ENCODE assay signal across 2 cellular contexts in the genomic region with DNA sequence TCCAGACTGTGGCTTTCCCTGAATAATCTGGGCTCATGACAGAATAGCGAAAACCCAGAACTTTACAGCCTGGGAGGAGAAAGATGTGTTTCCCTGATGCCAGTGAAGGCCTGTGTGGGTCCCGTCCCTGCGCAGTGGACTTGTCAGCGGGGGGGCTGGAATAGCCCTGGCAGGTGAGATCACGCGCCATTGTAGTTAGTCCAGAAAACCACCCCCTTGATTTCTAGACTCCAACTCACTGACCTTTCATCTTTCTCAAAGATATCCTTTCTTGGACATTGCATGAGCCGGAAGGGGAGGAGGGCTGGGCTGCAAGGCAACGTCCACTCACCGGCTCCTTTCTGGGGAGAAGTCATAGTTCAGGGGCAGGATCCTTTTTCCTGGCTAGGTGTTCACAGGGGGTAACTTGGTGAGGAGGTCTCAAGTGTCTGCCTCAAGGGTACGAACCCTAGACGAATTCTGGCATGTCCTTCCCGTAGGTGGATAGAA.
TF ChIP-seq lines count a peak whose summit lies in the region.

No MANE protein-coding gene starts in this region.

TF ChIP-seq in GM23338, 12 proteins besides CTCF, POLR2A, EP300 and RAD21:
- TF ChIP-seq REST (IDR thresholded peaks at IDR 0.05; ENCODE audit: unreplicated experiment) (no peak), EZH2 (IDR thresholded peaks at IDR 0.05; ENCODE audit: low read depth, unreplicated experiment) (no peak), JUNB (IDR thresholded peaks at IDR 0.05; ENCODE audit: unreplicated experiment) (no peak), STAT1 (IDR thresholded peaks at IDR 0.05; ENCODE audit: unreplicated experiment) (no peak), EZH2phosphoT487 (IDR thresholded peaks at IDR 0.05; ENCODE audit: unreplicated experiment) (no peak), NANOG (IDR thresholded peaks at IDR 0.05; ENCODE audit: borderline replicate concordance) (no peak), ZNF114 (CRISPR knock-in tag; IDR thresholded peaks at IDR 0.05) (no peak)
- TF ChIP-seq, protein P1, sequence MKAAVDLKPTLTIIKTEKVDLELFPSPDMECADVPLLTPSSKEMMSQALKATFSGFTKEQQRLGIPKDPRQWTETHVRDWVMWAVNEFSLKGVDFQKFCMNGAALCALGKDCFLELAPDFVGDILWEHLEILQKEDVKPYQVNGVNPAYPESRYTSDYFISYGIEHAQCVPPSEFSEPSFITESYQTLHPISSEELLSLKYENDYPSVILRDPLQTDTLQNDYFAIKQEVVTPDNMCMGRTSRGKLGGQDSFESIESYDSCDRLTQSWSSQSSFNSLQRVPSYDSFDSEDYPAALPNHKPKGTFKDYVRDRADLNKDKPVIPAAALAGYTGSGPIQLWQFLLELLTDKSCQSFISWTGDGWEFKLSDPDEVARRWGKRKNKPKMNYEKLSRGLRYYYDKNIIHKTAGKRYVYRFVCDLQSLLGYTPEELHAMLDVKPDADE (IDR thresholded peaks at IDR 0.05): no peak
- TF ChIP-seq, protein P2, sequence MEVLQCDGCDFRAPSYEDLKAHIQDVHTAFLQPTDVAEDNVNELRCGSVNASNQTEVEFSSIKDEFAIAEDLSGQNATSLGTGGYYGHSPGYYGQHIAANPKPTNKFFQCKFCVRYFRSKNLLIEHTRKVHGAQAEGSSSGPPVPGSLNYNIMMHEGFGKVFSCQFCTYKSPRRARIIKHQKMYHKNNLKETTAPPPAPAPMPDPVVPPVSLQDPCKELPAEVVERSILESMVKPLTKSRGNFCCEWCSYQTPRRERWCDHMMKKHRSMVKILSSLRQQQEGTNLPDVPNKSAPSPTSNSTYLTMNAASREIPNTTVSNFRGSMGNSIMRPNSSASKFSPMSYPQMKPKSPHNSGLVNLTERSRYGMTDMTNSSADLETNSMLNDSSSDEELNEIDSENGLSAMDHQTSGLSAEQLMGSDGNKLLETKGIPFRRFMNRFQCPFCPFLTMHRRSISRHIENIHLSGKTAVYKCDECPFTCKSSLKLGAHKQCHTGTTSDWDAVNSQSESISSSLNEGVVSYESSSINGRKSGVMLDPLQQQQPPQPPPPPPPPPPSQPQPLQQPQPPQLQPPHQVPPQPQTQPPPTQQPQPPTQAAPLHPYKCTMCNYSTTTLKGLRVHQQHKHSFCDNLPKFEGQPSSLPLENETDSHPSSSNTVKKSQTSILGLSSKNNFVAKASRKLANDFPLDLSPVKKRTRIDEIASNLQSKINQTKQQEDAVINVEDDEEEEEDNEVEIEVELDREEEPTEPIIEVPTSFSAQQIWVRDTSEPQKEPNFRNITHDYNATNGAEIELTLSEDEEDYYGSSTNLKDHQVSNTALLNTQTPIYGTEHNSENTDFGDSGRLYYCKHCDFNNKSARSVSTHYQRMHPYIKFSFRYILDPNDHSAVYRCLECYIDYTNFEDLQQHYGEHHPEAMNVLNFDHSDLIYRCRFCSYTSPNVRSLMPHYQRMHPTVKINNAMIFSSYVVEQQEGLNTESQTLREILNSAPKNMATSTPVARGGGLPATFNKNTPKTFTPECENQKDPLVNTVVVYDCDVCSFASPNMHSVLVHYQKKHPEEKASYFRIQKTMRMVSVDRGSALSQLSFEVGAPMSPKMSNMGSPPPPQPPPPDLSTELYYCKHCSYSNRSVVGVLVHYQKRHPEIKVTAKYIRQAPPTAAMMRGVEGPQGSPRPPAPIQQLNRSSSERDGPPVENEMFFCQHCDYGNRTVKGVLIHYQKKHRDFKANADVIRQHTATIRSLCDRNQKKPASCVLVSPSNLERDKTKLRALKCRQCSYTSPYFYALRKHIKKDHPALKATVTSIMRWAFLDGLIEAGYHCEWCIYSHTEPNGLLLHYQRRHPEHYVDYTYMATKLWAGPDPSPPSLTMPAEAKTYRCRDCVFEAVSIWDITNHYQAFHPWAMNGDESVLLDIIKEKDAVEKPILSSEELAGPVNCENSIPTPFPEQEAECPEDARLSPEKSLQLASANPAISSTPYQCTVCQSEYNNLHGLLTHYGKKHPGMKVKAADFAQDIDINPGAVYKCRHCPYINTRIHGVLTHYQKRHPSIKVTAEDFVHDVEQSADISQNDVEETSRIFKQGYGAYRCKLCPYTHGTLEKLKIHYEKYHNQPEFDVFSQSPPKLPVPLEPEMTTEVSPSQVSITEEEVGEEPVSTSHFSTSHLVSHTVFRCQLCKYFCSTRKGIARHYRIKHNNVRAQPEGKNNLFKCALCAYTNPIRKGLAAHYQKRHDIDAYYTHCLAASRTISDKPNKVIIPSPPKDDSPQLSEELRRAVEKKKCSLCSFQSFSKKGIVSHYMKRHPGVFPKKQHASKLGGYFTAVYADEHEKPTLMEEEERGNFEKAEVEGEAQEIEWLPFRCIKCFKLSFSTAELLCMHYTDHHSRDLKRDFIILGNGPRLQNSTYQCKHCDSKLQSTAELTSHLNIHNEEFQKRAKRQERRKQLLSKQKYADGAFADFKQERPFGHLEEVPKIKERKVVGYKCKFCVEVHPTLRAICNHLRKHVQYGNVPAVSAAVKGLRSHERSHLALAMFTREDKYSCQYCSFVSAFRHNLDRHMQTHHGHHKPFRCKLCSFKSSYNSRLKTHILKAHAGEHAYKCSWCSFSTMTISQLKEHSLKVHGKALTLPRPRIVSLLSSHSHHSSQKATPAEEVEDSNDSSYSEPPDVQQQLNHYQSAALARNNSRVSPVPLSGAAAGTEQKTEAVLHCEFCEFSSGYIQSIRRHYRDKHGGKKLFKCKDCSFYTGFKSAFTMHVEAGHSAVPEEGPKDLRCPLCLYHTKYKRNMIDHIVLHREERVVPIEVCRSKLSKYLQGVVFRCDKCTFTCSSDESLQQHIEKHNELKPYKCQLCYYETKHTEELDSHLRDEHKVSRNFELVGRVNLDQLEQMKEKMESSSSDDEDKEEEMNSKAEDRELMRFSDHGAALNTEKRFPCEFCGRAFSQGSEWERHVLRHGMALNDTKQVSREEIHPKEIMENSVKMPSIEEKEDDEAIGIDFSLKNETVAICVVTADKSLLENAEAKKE (CRISPR knock-in tag; IDR thresholded peaks at IDR 0.05): no peak

TF ChIP-seq in K562, 482 proteins besides CTCF, POLR2A, EP300 and RAD21 (continued from another document):
- TF ChIP-seq, protein P3, sequence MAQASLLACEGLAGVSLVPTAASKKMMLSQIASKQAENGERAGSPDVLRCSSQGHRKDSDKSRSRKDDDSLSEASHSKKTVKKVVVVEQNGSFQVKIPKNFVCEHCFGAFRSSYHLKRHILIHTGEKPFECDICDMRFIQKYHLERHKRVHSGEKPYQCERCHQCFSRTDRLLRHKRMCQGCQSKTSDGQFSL (CRISPR knock-in tag; IDR thresholded peaks at IDR 0.05): no peak
- TF ChIP-seq, protein P3 (tag; IDR thresholded peaks at IDR 0.05): 0 out of 4 replicates have a peak, but pooled peaks of 1 of the 2 experiments have one; percentile 28
- no peak for TF ChIP-seq NR2C1 (IDR thresholded peaks at IDR 0.05)
- peak; percentile 48; the same call in 1 of the 2 replicates for TF ChIP-seq NR2C1 (tag; IDR thresholded peaks at IDR 0.05)
- no peak for TF ChIP-seq SREBF2 (CRISPR knock-in tag; IDR thresholded peaks at IDR 0.05)
